In genomic region chr10:90587081-90587491, GRCh38 we compare ENCODE assay signal across 13 cellular contexts.
DNase-seq lines count a peak whose midpoint lies in the region; ATAC-seq and TF ChIP-seq lines count a peak whose summit lies in the region.
"Had no signal": no experiment of that assay in that cellular context is flagged by ENCODE, and none has a peak within 500 bp of the region (broad histone marks: within the 10 kb centered on the region; RNA-seq: fewer than 3 reads in every experiment).

No MANE protein-coding gene starts in this region.

- H3K9ac ChIP-seq in HCT116 (ENCODE audit: low read length) = peak overlapping the region; percentile 26
- no peak overlapping the region for H3K9ac ChIP-seq in fibroblast of lung (ENCODE audit: insufficient read depth, low read length)
- H3K9ac ChIP-seq in parathyroid adenoma = no peak overlapping the region

- H4K20me1 ChIP-seq in HCT116 (ENCODE audit: insufficient read depth) (no peaks in the 10 kb centered on the region), fibroblast of lung (ENCODE audit: control insufficient read depth, extremely low read depth, insufficient read depth, low read length) (no peaks in the 10 kb centered on the region)

- H3K4me2 ChIP-seq in HCT116 (ENCODE audit: low read length) (peak overlapping the region; percentile 41), fibroblast of lung (ENCODE audit: extremely low read depth, insufficient read depth, low read length) (no peak overlapping the region), parathyroid adenoma (ENCODE audit: low read length) (no peak overlapping the region)

- RAD21 ChIA-PET in HCT116 (lab: Charles Lee; ENCODE audit: low non-redundant PET in 1 of 2, low total read pairs in 2 of 2, uncharacterized antibody in 2 of 2, unreplicated experiment in 2 of 2) = interaction anchor here in 1 of 2 experiments (0.6 kb wide), 1 partner anchor 439 kb away, joined by 3 read pairs; no protein-coding TSS in a partner anchor

- no peak for TF ChIP-seq POLR2A in HCT116 (IDR thresholded peaks at IDR 0.05; ENCODE audit: borderline replicate concordance, extremely low read depth, insufficient read depth, insufficient read length)

- H2AFZ ChIP-seq in HCT116 (ENCODE audit: low read depth, low read length, poor library complexity, severe bottlenecking) (no peak overlapping the region), fibroblast of lung (ENCODE audit: low read length) (no peak overlapping the region), parathyroid adenoma (no peak overlapping the region)

- POLR2A ChIA-PET in HCT116 (lab: Charles Lee) = interaction anchor here (0.9 kb wide), 1 partner anchor 267 kb away, joined by 3 read pairs; no protein-coding TSS in a partner anchor

- peak; percentile 45 for TF ChIP-seq RAD21 in HCT116 (IDR thresholded peaks at IDR 0.05; ENCODE audit: low read depth)

- TF ChIP-seq CTCF in HCT116 (IDR thresholded peaks at IDR 0.05 in 2 of 3, conservative IDR thresholded peaks at IDR 0.05 in 1 of 3; ENCODE audit: borderline replicate concordance in 1 of 3, insufficient read depth in 1 of 3, low read depth in 2 of 3, low read length in 2 of 3) (no peak), RWPE2 (IDR thresholded peaks at IDR 0.05; ENCODE audit: poor library complexity, severe bottlenecking) (no peak), fibroblast of lung (conservative IDR thresholded peaks at IDR 0.05 in 1 of 2, IDR thresholded peaks at IDR 0.05 in 1 of 2; ENCODE audit: low read depth in 1 of 2, low read length in 2 of 2) (no peak), parathyroid adenoma (IDR thresholded peaks at IDR 0.05) (no peak)

- ATAC-seq in HCT116 = peak; percentile 84
- ATAC-seq in RWPE2 (ENCODE audit: low read depth) = peak; percentile 92
- ATAC-seq: lower lobe of right lung had no signal

- intact Hi-C loops in HCT116 (cut with micrococcal nuclease) = no loop called here

- no peaks in the 10 kb centered on the region for H3K27me3 ChIP-seq in HCT116 (ENCODE audit: insufficient read depth, low read length)
- no peaks in the 10 kb centered on the region for H3K27me3 ChIP-seq in RWPE2 (ENCODE audit: insufficient read depth, poor library complexity, severe bottlenecking)
- no peaks in the 10 kb centered on the region for H3K27me3 ChIP-seq in fibroblast of lung (ENCODE audit: control insufficient read depth, insufficient read depth, low read length)
- H3K27me3 ChIP-seq in parathyroid adenoma (ENCODE audit: control insufficient read depth, insufficient read depth, low read length) = no peaks in the 10 kb centered on the region
- H3K27me3 ChIP-seq: cardiac muscle cell had no signal

- H3K4me1 ChIP-seq in HCT116 (ENCODE audit: control insufficient read depth in 1 of 2, insufficient read depth in 2 of 2, low read length in 2 of 2) (peaks cover 47 to 80% of the 10 kb centered on the region in 2 experiments), RWPE2 (ENCODE audit: insufficient read depth, poor library complexity, severe bottlenecking) (peaks cover 11% of the 10 kb centered on the region), fibroblast of lung (ENCODE audit: control insufficient read depth, extremely low read depth, insufficient read depth, low read length) (peaks cover 2% of the 10 kb centered on the region), parathyroid adenoma (peaks cover 56% of the 10 kb centered on the region)
- H3K4me1 ChIP-seq: lower lobe of right lung had no signal

- DNase-seq in HCT116 (ENCODE audit: low read depth, low spot score) (peak; percentile 94), RWPE2 (ENCODE audit: low spot score) (no peak), fibroblast of lung (ENCODE audit: low read depth in 2 of 2) (peak; percentile 66 to 96), NCI-H524 treated with DMSO at 0.1 percent for 48 hours (lab: John Stamatoyannopoulos, UW) (no peak), GOT3 (lab: John Stamatoyannopoulos, UW) (no peak), D341Med (ENCODE audit: low spot score) (no peak), NCI-H187 (lab: John Stamatoyannopoulos, UW) (no peak)
- DNase-seq: activated CD4-positive, alpha-beta T cell treated with anti-CD3 and anti-CD28 coated beads, Interleukin-2, amount 50 U/mL, for 1 hour; C1 segment of cervical spinal cord; lower lobe of right lung; small intestine had no signal

- H3K4me3 ChIP-seq in HCT116 (replicated peaks in 1 of 2; ENCODE audit: low read depth in 1 of 2, low read length in 2 of 2) = peak overlapping the region in 1 of 2 experiments; percentile 0; a peak in 1 of 4 replicates
- no peak overlapping the region for H3K4me3 ChIP-seq in RWPE2 (ENCODE audit: severe bottlenecking)
- H3K4me3 ChIP-seq in fibroblast of lung (replicated peaks in 1 of 4; ENCODE audit: control extremely low read depth in 1 of 4, insufficient read depth in 1 of 4, low read depth in 3 of 4, low read length in 4 of 4) = no peak overlapping the region
- no peak overlapping the region for H3K4me3 ChIP-seq in parathyroid adenoma (ENCODE audit: low read depth, low read length)
- H3K4me3 ChIP-seq: cardiac muscle cell, lower lobe of right lung had no signal

- no peaks in the 10 kb centered on the region for H3K79me2 ChIP-seq in HCT116 (ENCODE audit: insufficient read depth, low read length)
- H3K79me2 ChIP-seq in fibroblast of lung (ENCODE audit: control insufficient read depth, insufficient read depth, low read length) = no peaks in the 10 kb centered on the region
- no peaks in the 10 kb centered on the region for H3K79me2 ChIP-seq in parathyroid adenoma

- no peaks in the 10 kb centered on the region for H3K9me2 ChIP-seq in HCT116 (ENCODE audit: insufficient read depth)

- peak overlapping the region; percentile 95 for H3K27ac ChIP-seq in HCT116 (ENCODE audit: low read depth, low read length)
- H3K27ac ChIP-seq in RWPE2 (ENCODE audit: poor library complexity, severe bottlenecking) = peak overlapping the region; percentile 35
- no peak overlapping the region for H3K27ac ChIP-seq in fibroblast of lung (ENCODE audit: insufficient read depth, low read length)
- H3K27ac ChIP-seq in parathyroid adenoma = peak overlapping the region; percentile 56
- H3K27ac ChIP-seq: cardiac muscle cell, lower lobe of right lung had no signal

- H3K9me3 ChIP-seq in HCT116 (ENCODE audit: control insufficient read depth in 1 of 2, insufficient read depth in 1 of 2, low read depth in 1 of 2, low read length in 2 of 2) (no peaks in the 10 kb centered on the region), RWPE2 (ENCODE audit: severe bottlenecking) (no peaks in the 10 kb centered on the region), fibroblast of lung (ENCODE audit: control insufficient read depth, insufficient read depth, low read depth, low read length) (no peaks in the 10 kb centered on the region), parathyroid adenoma (ENCODE audit: control insufficient read depth, low read length) (no peaks in the 10 kb centered on the region)
- H3K9me3 ChIP-seq: lower lobe of right lung had no signal

- BruUV-seq in HCT116 (replicated peaks; lab: Mats Ljungman, UMichigan) = no TSS peak

- CTCF ChIA-PET in HCT116 (lab: Charles Lee) = interaction anchor here (0.8 kb wide), 1 partner anchor 12 kb away, joined by 3 read pairs; no protein-coding TSS in a partner anchor

- H3K36me3 ChIP-seq in HCT116 (ENCODE audit: control insufficient read depth in 1 of 2, insufficient read depth in 2 of 2, low read length in 2 of 2) = no peaks in the 10 kb centered on the region; a peak in 1 of 4 replicates
- H3K36me3 ChIP-seq in RWPE2 (ENCODE audit: low read depth) = no peaks in the 10 kb centered on the region
- no peaks in the 10 kb centered on the region for H3K36me3 ChIP-seq in fibroblast of lung (ENCODE audit: control insufficient read depth, insufficient read depth, low read length)
- H3K36me3 ChIP-seq in parathyroid adenoma (ENCODE audit: control insufficient read depth, insufficient read depth, low read length) = no peaks in the 10 kb centered on the region
- H3K36me3 ChIP-seq: cardiac muscle cell, lower lobe of right lung had no signal

TF ChIP-seq in HCT116, 20 proteins besides CTCF, POLR2A, EP300 and RAD21 (continues in another document):
- TF ChIP-seq, protein P1, sequence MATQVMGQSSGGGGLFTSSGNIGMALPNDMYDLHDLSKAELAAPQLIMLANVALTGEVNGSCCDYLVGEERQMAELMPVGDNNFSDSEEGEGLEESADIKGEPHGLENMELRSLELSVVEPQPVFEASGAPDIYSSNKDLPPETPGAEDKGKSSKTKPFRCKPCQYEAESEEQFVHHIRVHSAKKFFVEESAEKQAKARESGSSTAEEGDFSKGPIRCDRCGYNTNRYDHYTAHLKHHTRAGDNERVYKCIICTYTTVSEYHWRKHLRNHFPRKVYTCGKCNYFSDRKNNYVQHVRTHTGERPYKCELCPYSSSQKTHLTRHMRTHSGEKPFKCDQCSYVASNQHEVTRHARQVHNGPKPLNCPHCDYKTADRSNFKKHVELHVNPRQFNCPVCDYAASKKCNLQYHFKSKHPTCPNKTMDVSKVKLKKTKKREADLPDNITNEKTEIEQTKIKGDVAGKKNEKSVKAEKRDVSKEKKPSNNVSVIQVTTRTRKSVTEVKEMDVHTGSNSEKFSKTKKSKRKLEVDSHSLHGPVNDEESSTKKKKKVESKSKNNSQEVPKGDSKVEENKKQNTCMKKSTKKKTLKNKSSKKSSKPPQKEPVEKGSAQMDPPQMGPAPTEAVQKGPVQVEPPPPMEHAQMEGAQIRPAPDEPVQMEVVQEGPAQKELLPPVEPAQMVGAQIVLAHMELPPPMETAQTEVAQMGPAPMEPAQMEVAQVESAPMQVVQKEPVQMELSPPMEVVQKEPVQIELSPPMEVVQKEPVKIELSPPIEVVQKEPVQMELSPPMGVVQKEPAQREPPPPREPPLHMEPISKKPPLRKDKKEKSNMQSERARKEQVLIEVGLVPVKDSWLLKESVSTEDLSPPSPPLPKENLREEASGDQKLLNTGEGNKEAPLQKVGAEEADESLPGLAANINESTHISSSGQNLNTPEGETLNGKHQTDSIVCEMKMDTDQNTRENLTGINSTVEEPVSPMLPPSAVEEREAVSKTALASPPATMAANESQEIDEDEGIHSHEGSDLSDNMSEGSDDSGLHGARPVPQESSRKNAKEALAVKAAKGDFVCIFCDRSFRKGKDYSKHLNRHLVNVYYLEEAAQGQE (IDR thresholded peaks at IDR 0.05; ENCODE audit: low read depth) = no peak
- TF ChIP-seq FOSL1 (IDR thresholded peaks at IDR 0.05; ENCODE audit: low read depth) (peak; percentile 93), EZH2 (IDR thresholded peaks at IDR 0.05) (no peak), ZFX (IDR thresholded peaks at IDR 0.05) (no peak), YY1 (IDR thresholded peaks at IDR 0.05; ENCODE audit: extremely low read depth, insufficient replicate concordance, low read depth, low read length) (no peak)

Comparison
In these comparisons a context has a peak if more than half of its experiments do, and no peak if none do; other contexts are left out.
1. DNase-seq: peak in HCT116 (single experiment) and fibroblast of lung (2 of 2); none in RWPE2 (single experiment), NCI-H524 treated with DMSO at 0.1 percent for 48 hours (single experiment), GOT3 (single experiment), D341Med (single experiment) and NCI-H187 (0 of 2).